In genomic region chr10:5470062-5470751, GRCh38 we compare ENCODE assay signal across 19 cellular contexts. TPM values are rescaled to one million over a fixed set of nuclear protein-coding genes. Genes with fewer than 3 reads are reported as not detected.
DNase-seq lines count a peak whose midpoint lies in the region; ATAC-seq and TF ChIP-seq lines count a peak whose summit lies in the region.
"Had no signal": no experiment of that assay in that cellular context is flagged by ENCODE, and none has a peak within 500 bp of the region (broad histone marks: within the 10 kb centered on the region; RNA-seq: fewer than 3 reads in every experiment).

No MANE protein-coding gene starts in this region.

- no peak for TF ChIP-seq POLR2A in tibial nerve (IDR thresholded peaks at IDR 0.05)

- H3K36me3 ChIP-seq in H7 (replicated peaks; ENCODE audit: control insufficient read depth, insufficient read depth, low read length) (no peaks in the 10 kb centered on the region), tibial nerve (no peaks in the 10 kb centered on the region)

- WGBS in tibial nerve, 2 donors = 95 to 96% methylated on average over 14 to 15 of the region's 15 CpGs

- H3K27ac Mint-ChIP-seq in stimulated activated memory B cell treated with anti-CD40 and anti-IgM and Interleukin-4, amounts not matched to agents 10 μg/mL and 1 μg/mL and 100 μg/mL, for 72 hours = no peak overlapping the region
- H3K27ac Mint-ChIP-seq: B cell; CD4-positive, alpha-beta T cell; GM23338; IgD-negative memory B cell had no signal

- H3K4me3 ChIP-seq in H7 (ENCODE audit: insufficient read depth, low read depth, low read length) (no peak overlapping the region), tibial nerve (no peak overlapping the region)
- H3K4me3 ChIP-seq: GM23338 had no signal

- H3K27me3 ChIP-seq in H7 (ENCODE audit: control insufficient read depth, insufficient read depth, low read length) = no peaks in the 10 kb centered on the region
- no peaks in the 10 kb centered on the region for H3K27me3 ChIP-seq in tibial nerve

- H3K27ac ChIP-seq in RWPE1 = peak overlapping the region; percentile 95
- no peak overlapping the region for H3K27ac ChIP-seq in tibial nerve

- H3K9me3 ChIP-seq in tibial nerve = peaks cover 0 to 9% (median 0%) of the 10 kb centered on the region in 4 donors

- DNase-seq in H7 (peak; percentile 33), RWPE1 (ENCODE audit: low spot score) (no peak), islet precursor cell (peak; percentile 44), SIG-M5 (lab: John Stamatoyannopoulos, UW) (no peak), anterior cingulate cortex (lab: John Stamatoyannopoulos, UW) (no peak), tibial nerve (ENCODE audit: low spot score in 2 of 2) (no peak)
- DNase-seq: ACHN; C1 segment of cervical spinal cord; Calu3; CD4-positive, alpha-beta T cell; DMS 273 treated with DMSO at 0.1 percent for 48 hours had no signal

- peak; percentile 31 for ATAC-seq in stimulated activated memory B cell treated with anti-CD40 and anti-IgM and Interleukin-4, amounts not matched to agents 10 μg/mL and 1 μg/mL and 100 μg/mL, for 72 hours
- ATAC-seq in HG02759 (IDR thresholded peaks at IDR 0.05; ENCODE audit: unreplicated experiment) = no peak
- ATAC-seq: GM23338, HCT116 had no signal

- H3K36me3 Mint-ChIP-seq in stimulated activated memory B cell treated with anti-CD40 and anti-IgM and Interleukin-4, amounts not matched to agents 10 μg/mL and 1 μg/mL and 100 μg/mL, for 72 hours = no peaks in the 10 kb centered on the region
- H3K36me3 Mint-ChIP-seq: IgD-negative memory B cell had no signal

- TF ChIP-seq CTCF in RWPE1 (conservative IDR thresholded peaks at IDR 0.05; ENCODE audit: low read depth) (no peak), tibial nerve (IDR thresholded peaks at IDR 0.05) (no peak)

- peaks cover 6% of the 10 kb centered on the region for H3K9me3 Mint-ChIP-seq in stimulated activated memory B cell treated with anti-CD40 and anti-IgM and Interleukin-4, amounts not matched to agents 10 μg/mL and 1 μg/mL and 100 μg/mL, for 72 hours
- H3K9me3 Mint-ChIP-seq: CD4-positive, alpha-beta T cell had no signal

- CTCF ChIA-PET in RWPE1 (lab: Yijun Ruan, JAX) = no interaction called here

- H3K27me3 Mint-ChIP-seq in stimulated activated memory B cell treated with anti-CD40 and anti-IgM and Interleukin-4, amounts not matched to agents 10 μg/mL and 1 μg/mL and 100 μg/mL, for 72 hours = peaks cover 11% of the 10 kb centered on the region
- H3K27me3 Mint-ChIP-seq: CD4-positive, alpha-beta T cell; IgD-negative memory B cell had no signal

- no peaks in the 10 kb centered on the region for H3K4me1 Mint-ChIP-seq in stimulated activated memory B cell treated with anti-CD40 and anti-IgM and Interleukin-4, amounts not matched to agents 10 μg/mL and 1 μg/mL and 100 μg/mL, for 72 hours
- H3K4me1 Mint-ChIP-seq: B cell had no signal

- peaks cover 0 to 20% (median 4%) of the 10 kb centered on the region in 4 donors for H3K4me1 ChIP-seq in tibial nerve

- POLR2A ChIA-PET in RWPE1 (lab: Yijun Ruan, JAX; ENCODE audit: low non-redundant PET) = no interaction called here

- TF ChIP-seq EP300 in tibial nerve (IDR thresholded peaks at IDR 0.05) = no peak

- no peak overlapping the region for H3K4me3 Mint-ChIP-seq in stimulated activated memory B cell treated with anti-CD40 and anti-IgM and Interleukin-4, amounts not matched to agents 10 μg/mL and 1 μg/mL and 100 μg/mL, for 72 hours
- H3K4me3 Mint-ChIP-seq: B cell; CD4-positive, alpha-beta T cell; GM23338; IgD-negative memory B cell had no signal

RNA-seq across cellular contexts. Expression of gene CALML5, which starts 29.2 kb away (rescaled TPM):
- not detected in 2 replicates for total RNA-seq in H7 (2014; rRNA removed; shearing (Covaris generic))
- not detected for total RNA-seq in tibial nerve
- total RNA-seq: A172; B cell; Calu3; CD4-positive, alpha-beta T cell; Daoy; GM23338 had no signal

RNA-seq across cellular contexts. Expression of gene CALML3, which starts 54.6 kb away (rescaled TPM):
- total RNA-seq in H7 (2014; rRNA removed; shearing (Covaris generic)) = not detected in 2 replicates
- total RNA-seq in tibial nerve = not detected
- total RNA-seq: A172; B cell; Calu3; CD4-positive, alpha-beta T cell; Daoy; GM23338 had no signal

RNA-seq across cellular contexts. Expression of gene NET1, which starts 57.9 kb away (rescaled TPM):
- 44.0 and 62.9 TPM in 2 replicates for total RNA-seq in H7 (2014; rRNA removed; shearing (Covaris generic))
- 100 to 1,000 TPM in 2 of 4 donors, 10 to 100 TPM in 2; 66.0 to 133 (median 91.3) TPM for total RNA-seq in tibial nerve

Comparison
In these comparisons a context has a peak if more than half of its experiments do, and no peak if none do; other contexts are left out.
1. DNase-seq: peak in H7 (single experiment) and islet precursor cell (single experiment); none in RWPE1 (single experiment), SIG-M5 (single experiment), anterior cingulate cortex (0 of 58) and tibial nerve (0 of 2).